7 cellular contexts compared by ENCODE assay signal in genomic region chr21:17512245-17513213, GRCh38. TPM values are rescaled to one million over a fixed set of nuclear protein-coding genes. Genes with fewer than 3 reads are reported as not detected.
A peak's percentile ranks its signal among the peaks of the same experiment; 100 is the strongest.
DNase-seq lines count a peak whose midpoint lies in the region; ATAC-seq and TF ChIP-seq lines count a peak whose summit lies in the region.

TSS of gene CXADR (plus strand) at chr21:17513043. CDS start at chr21:17513130, 87 bp downstream.

- intact Hi-C loops in lower lobe of right lung (cut with DNase I), result no loop called here

- peaks cover 37% of the 10 kb centered on the region for H3K27me3 ChIP-seq in lower lobe of right lung (ENCODE audit: low read depth)

- ATAC-seq in GM18517 (IDR thresholded peaks at IDR 0.05; ENCODE audit: unreplicated experiment) (peak; percentile 86), HG03060 (IDR thresholded peaks at IDR 0.05; ENCODE audit: low read depth, unreplicated experiment) (peak; percentile 61), lower lobe of right lung (peak; percentile 96)

- H3K4me3 ChIP-seq in lower lobe of right lung, result peak within 1 kb of the TSS; percentile 66

- peak; percentile 91 for DNase-seq in NCI-H2171 treated with DMSO at 0.1 percent for 48 hours (lab: John Stamatoyannopoulos, UW)
- peak; percentile 80 for DNase-seq in activated CD4-positive, alpha-beta T cell treated with anti-CD3 and anti-CD28 coated beads, Interleukin-2, amount 50 U/mL, for 1 hour
- peak; percentile 59 to 61 for DNase-seq in dermis microvascular lymphatic vessel endothelial cell (ENCODE audit: low read depth in 2 of 2)
- DNase-seq in lower lobe of right lung, result peak; percentile 92
- peak; percentile 46 to 68 (median 52) for DNase-seq in stimulated activated CD4-positive, alpha-beta T cell treated with anti-CD3 and anti-CD28 coated beads, TNF-alpha, amount 100 ng/mL, for 48 hours (ENCODE audit: low read depth in 3 of 3)

- H3K4me1 ChIP-seq in lower lobe of right lung, result peaks cover 25% of the 10 kb centered on the region

- no peaks in the 10 kb centered on the region for H3K36me3 ChIP-seq in lower lobe of right lung

- TF ChIP-seq CTCF in lower lobe of right lung (IDR thresholded peaks at IDR 0.05), result peak; percentile 59

- no peaks in the 10 kb centered on the region for H3K9me3 ChIP-seq in lower lobe of right lung

- H3K27ac ChIP-seq in lower lobe of right lung, result peak within 1 kb of the TSS; percentile 86

RNA-seq across cellular contexts. Expression of gene CXADR, which starts in this region (rescaled TPM):
- total RNA-seq in dermis microvascular lymphatic vessel endothelial cell, result 48.3 and 75.1 TPM in 2 replicates
- total RNA-seq in lower lobe of right lung, result 26.6 TPM

Comparison
In these comparisons a context has a peak if more than half of its experiments do, and no peak if none do; other contexts are left out.
1. Peak in every context shown above with its lines: DNase-seq, ATAC-seq, H3K4me3 ChIP-seq and H3K27ac ChIP-seq.